8 cellular contexts compared by ENCODE assay signal in the genomic region with DNA sequence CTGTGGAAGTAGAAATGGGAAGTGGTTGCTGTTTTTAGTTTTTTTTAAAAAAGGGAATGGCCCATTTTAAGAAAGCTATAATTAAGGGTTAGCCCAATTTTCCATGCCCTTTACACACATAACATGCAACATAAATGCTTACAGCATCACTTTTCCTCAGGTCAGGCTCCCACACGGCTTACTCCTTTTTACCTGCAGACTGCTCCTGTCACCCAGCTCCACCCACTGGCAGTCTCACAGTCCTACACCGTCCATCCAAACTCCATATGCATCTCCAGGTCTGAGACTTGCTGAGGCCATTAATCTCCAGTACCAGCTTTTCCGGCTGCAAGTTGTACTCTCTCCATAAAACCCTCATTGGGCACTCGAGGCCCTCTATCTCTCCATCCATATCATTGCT. TPM values are rescaled to one million over a fixed set of nuclear protein-coding genes. Genes with fewer than 3 reads are reported as not detected.
DNase-seq lines count a peak whose midpoint lies in the region; ATAC-seq, FAIRE-seq and TF ChIP-seq lines count a peak whose summit lies in the region.

No MANE protein-coding gene starts in this region.

- H2BK12ac ChIP-seq in H1 (ENCODE audit: low read depth, low read length) = no peak overlapping the region

- H3K79me2 ChIP-seq in H1 (ENCODE audit: control insufficient read depth in 1 of 2, insufficient read depth in 2 of 2, low read length in 2 of 2) = no peaks in the 10 kb centered on the region

- H4K5ac ChIP-seq in H1 (ENCODE audit: insufficient read length, low read depth, low read length) = no peak overlapping the region

- no peak overlapping the region for H3K9ac ChIP-seq in H1 (replicated peaks in 1 of 4; ENCODE audit: extremely low read depth in 1 of 4, low read depth in 3 of 4, low read length in 3 of 4)

- no peaks in the 10 kb centered on the region for H3K27me3 ChIP-seq in H1 (replicated peaks in 1 of 4; ENCODE audit: control insufficient read depth in 3 of 4, extremely low read depth in 1 of 4, insufficient read depth in 3 of 4, low read length in 3 of 4)

- no peak overlapping the region for H2BK20ac ChIP-seq in H1 (ENCODE audit: low read length)

- TF ChIP-seq POLR2A in H1 (IDR thresholded peaks at IDR 0.05; ENCODE audit: control extremely low read depth in 1 of 2, low read depth in 2 of 2, low read length in 2 of 2) = no peak

- POLR2A ChIA-PET in H1 (lab: Charles Lee; ENCODE audit: partially characterized antibody) = no interaction called here

- H4K91ac ChIP-seq in H1 (replicated peaks; ENCODE audit: insufficient read length, low read length) = no peak overlapping the region

- H2AFZ ChIP-seq in H1 (ENCODE audit: low read length) = no peak overlapping the region

- no peaks in the 10 kb centered on the region for H3K36me3 ChIP-seq in H1 (ENCODE audit: control insufficient read depth in 2 of 4, insufficient read depth in 4 of 4, low read length in 3 of 4)

- FAIRE-seq in H1 (lab: Jason Lieb, UNC) = peak; percentile 90

- no peak overlapping the region for H3K14ac ChIP-seq in H1 (ENCODE audit: insufficient read length)

- ATAC-seq in GM18519 (IDR thresholded peaks at IDR 0.05; ENCODE audit: low FRiP score, unreplicated experiment) (peak; percentile 54), GM19395 (IDR thresholded peaks at IDR 0.05; ENCODE audit: unreplicated experiment) (no peak)

- H3K4me3 ChIP-seq in H1 (ENCODE audit: extremely low read depth in 1 of 4, insufficient read depth in 2 of 4, low read depth in 3 of 4, low read length in 4 of 4) = no peak overlapping the region

- H4K20me1 ChIP-seq in H1 (replicated peaks in 1 of 2; ENCODE audit: control insufficient read depth in 1 of 2, insufficient read depth in 2 of 2, low read length in 2 of 2) = no peaks in the 10 kb centered on the region

- no peak for TF ChIP-seq EP300 in H1 (IDR thresholded peaks at IDR 0.05; ENCODE audit: borderline replicate concordance in 1 of 2, low read depth in 2 of 2, low read length in 2 of 2)

- H2BK120ac ChIP-seq in H1 (replicated peaks; ENCODE audit: low read depth, low read length) = no peak overlapping the region

- no peak overlapping the region for H2BK5ac ChIP-seq in H1 (ENCODE audit: low read depth, low read length)

- H3K4me2 ChIP-seq in H1 (ENCODE audit: insufficient read depth in 1 of 2, low read depth in 2 of 2, low read length in 2 of 2) = no peak overlapping the region

- no peak overlapping the region for H2BK15ac ChIP-seq in H1 (ENCODE audit: low read length)

- no peaks in the 10 kb centered on the region for H3K79me1 ChIP-seq in H1 (ENCODE audit: low read depth, low read length)

- CTCF ChIA-PET in H1 (lab: Charles Lee; ENCODE audit: partially characterized antibody) = interaction anchor here (0.6 to 4.7 kb wide), 29 partner anchors 9 to 1220 kb away, joined by 3 to 37 read pairs (median 4); a partner anchor contains a TSS

- no peak overlapping the region for H3K18ac ChIP-seq in H1 (ENCODE audit: extremely low read depth, low read length)

- peak; percentile 76 for TF ChIP-seq CTCF in 22Rv1 (IDR thresholded peaks at IDR 0.05)
- TF ChIP-seq CTCF in H1 (IDR thresholded peaks at IDR 0.05; ENCODE audit: control extremely low read depth in 1 of 3, insufficient read depth in 1 of 3, low read depth in 1 of 3, low read length in 3 of 3) = peak; percentile 64 to 81 (median 76)

- H3K23me2 ChIP-seq in H1 (ENCODE audit: low read depth, low read length) = no peaks in the 10 kb centered on the region

- no peak overlapping the region for H4K8ac ChIP-seq in H1 (ENCODE audit: extremely low read depth, insufficient read depth, low read length)

- no peaks in the 10 kb centered on the region for H3K4me1 ChIP-seq in H1 (replicated peaks in 1 of 4; ENCODE audit: control insufficient read depth in 3 of 4, insufficient read depth in 4 of 4, low read length in 3 of 4)

- no peak overlapping the region for H3K56ac ChIP-seq in H1 (replicated peaks; ENCODE audit: insufficient read length, low read depth, low read length)

- no peak overlapping the region for H2AK5ac ChIP-seq in H1 (ENCODE audit: low read depth, low read length)

- 73% methylated on average over 4 of the region's 4 CpGs; no CpG with 5 or more reads in 1 of the 2 experiments for WGBS in H1 (ENCODE audit: extremely low coverage in 1 of 2, insufficient coverage in 1 of 2, insufficient read length in 1 of 2, insufficient replicate concordance in 2 of 2, low coverage in 1 of 2, low lambda C conversion rate in 2 of 2, missing lambda C conversion rate in 1 of 2), 2 experiments

- no peak overlapping the region for H3K23ac ChIP-seq in H1 (ENCODE audit: insufficient read length)

- H3K4ac ChIP-seq in H1 (replicated peaks; ENCODE audit: insufficient read length, low read depth, low read length) = no peak overlapping the region

- H3K27ac ChIP-seq in 22Rv1 = no peak overlapping the region
- H3K27ac ChIP-seq in H1 (ENCODE audit: low read depth, low read length) = no peak overlapping the region

- peak; percentile 68 to 77 for TF ChIP-seq RAD21 in H1 (IDR thresholded peaks at IDR 0.05 in 1 of 2, conservative IDR thresholded peaks at IDR 0.05 in 1 of 2; ENCODE audit: low read depth in 2 of 2, low read length in 2 of 2)

- no peaks in the 10 kb centered on the region for H3K9me3 ChIP-seq in H1 (ENCODE audit: insufficient read depth in 2 of 2, low read depth in 1 of 2, low read length in 1 of 2)

- DNase-seq in NAMALWA (ENCODE audit: low spot score) (peak; percentile 18), H1 (ENCODE audit: low read depth in 1 of 2, low spot score in 2 of 2) (no peak), hippocampal formation (lab: John Stamatoyannopoulos, UW) (no peak), activated T-cell treated with anti-CD3 and anti-CD28 coated beads for 4 hours (no peak)
- no peak for DNase-seq in activated CD8-positive, alpha-beta memory T cell treated with anti-CD3 and anti-CD28 coated beads for 24 hours

TF ChIP-seq in H1, 55 proteins besides CTCF, POLR2A, EP300 and RAD21:
- no peak for TF ChIP-seq EGR1 (IDR thresholded peaks at IDR 0.05; ENCODE audit: borderline replicate concordance, low read depth, low read length)
- no peak for TF ChIP-seq PHF8 (conservative IDR thresholded peaks at IDR 0.05; ENCODE audit: low read depth, low read length)
- no peak for TF ChIP-seq YY1 (IDR thresholded peaks at IDR 0.05; ENCODE audit: low read depth, low read length)
- TF ChIP-seq HDAC6 (IDR thresholded peaks at IDR 0.05; ENCODE audit: low read depth, low read length) = no peak
- TF ChIP-seq ASH2L (IDR thresholded peaks at IDR 0.05; ENCODE audit: low read length) = no peak
- TF ChIP-seq, protein P1, sequence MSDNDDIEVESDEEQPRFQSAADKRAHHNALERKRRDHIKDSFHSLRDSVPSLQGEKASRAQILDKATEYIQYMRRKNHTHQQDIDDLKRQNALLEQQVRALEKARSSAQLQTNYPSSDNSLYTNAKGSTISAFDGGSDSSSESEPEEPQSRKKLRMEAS (IDR thresholded peaks at IDR 0.05) = no peak
- TF ChIP-seq TEAD4 (IDR thresholded peaks at IDR 0.05; ENCODE audit: low read depth, low read length) = no peak
- no peak for TF ChIP-seq KDM1A (IDR thresholded peaks at IDR 0.05; ENCODE audit: borderline replicate concordance, low read length)
TF ChIP-seq in H1: peak in this region for 0.

RNA-seq across cellular contexts. Expression of a gene that starts 19.7 kb away (rescaled TPM):
- not detected in 2 replicates for total RNA-seq in H1 (2021; fragmentation: NEBNext Ultra II Directional; extraction: Animal tissue kit (Norgen Biotek cat#: 25700))
- not detected in 2 replicates for polyA plus RNA-seq in H1 (2011; rRNA removed)
- not detected for polyA plus RNA-seq in H1 (2011; cell fraction: cytosol; rRNA removed)
- not detected for polyA plus RNA-seq in H1 (2011; cell fraction: nucleus; rRNA removed)
- polyA plus RNA-seq in H1 (2012, experiment 1 of 2) = not detected in 4 replicates
- not detected for polyA plus RNA-seq in H1 (2012, experiment 2 of 2)
- not detected for polyA plus RNA-seq in H1 (2013, experiment 1 of 2)
- not detected for polyA plus RNA-seq in H1 (2013, experiment 2 of 2)
- not detected in 2 replicates for polyA minus RNA-seq in H1 (2011; rRNA and poly(A)+ RNA removed)
- not detected for polyA minus RNA-seq in H1 (2011; cell fraction: cytosol; rRNA and poly(A)+ RNA removed)
- not detected for polyA minus RNA-seq in H1 (2011; cell fraction: nucleus; rRNA and poly(A)+ RNA removed)

RNA-seq across cellular contexts. Expression of a gene that starts 38.3 kb away (rescaled TPM):
- total RNA-seq in H1 (2021; fragmentation: NEBNext Ultra II Directional; extraction: Animal tissue kit (Norgen Biotek cat#: 25700)) = not detected in 2 replicates
- polyA plus RNA-seq in H1 (2011; rRNA removed) = not detected in 2 replicates
- not detected for polyA plus RNA-seq in H1 (2011; cell fraction: cytosol; rRNA removed)
- polyA plus RNA-seq in H1 (2011; cell fraction: nucleus; rRNA removed) = not detected
- not detected in 4 replicates for polyA plus RNA-seq in H1 (2012, experiment 1 of 2)
- polyA plus RNA-seq in H1 (2012, experiment 2 of 2) = not detected
- polyA plus RNA-seq in H1 (2013, experiment 1 of 2) = not detected
- polyA plus RNA-seq in H1 (2013, experiment 2 of 2) = not detected
- polyA minus RNA-seq in H1 (2011; rRNA and poly(A)+ RNA removed) = not detected in 2 replicates
- polyA minus RNA-seq in H1 (2011; cell fraction: cytosol; rRNA and poly(A)+ RNA removed) = not detected
- not detected for polyA minus RNA-seq in H1 (2011; cell fraction: nucleus; rRNA and poly(A)+ RNA removed)
